Comparison of ENCODE assay signal across 24 cellular contexts in the genomic region with DNA sequence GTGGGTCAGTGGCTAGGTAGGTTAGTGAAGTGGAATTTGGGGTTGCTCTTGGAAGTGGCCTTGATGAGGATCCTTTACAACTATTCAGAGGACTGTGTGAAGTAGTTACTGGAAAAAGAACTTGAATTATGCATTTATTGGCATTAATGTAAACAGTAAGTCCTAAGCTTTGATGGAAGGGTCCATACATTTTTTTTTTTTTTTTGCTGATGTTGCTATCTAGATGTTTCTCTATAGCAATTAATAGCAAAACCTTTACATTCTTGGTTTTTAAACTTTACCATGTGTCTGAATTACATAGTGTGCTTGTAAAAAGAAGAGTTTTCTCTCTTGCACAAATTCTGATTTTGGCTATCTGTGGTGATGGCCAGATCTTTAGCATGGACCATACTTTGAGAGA. TPM values are rescaled to one million over a fixed set of nuclear protein-coding genes. Genes with fewer than 3 reads are reported as not detected.
DNase-seq lines count a peak whose midpoint lies in the region; ATAC-seq, FAIRE-seq and TF ChIP-seq lines count a peak whose summit lies in the region.
"Had no signal": no experiment of that assay in that cellular context is flagged by ENCODE, and none has a peak within 500 bp of the region (broad histone marks: within the 10 kb centered on the region; RNA-seq: fewer than 3 reads in every experiment).

No MANE protein-coding gene starts in this region.

- no peak overlapping the region for H3K27ac ChIP-seq in HepG2 (ENCODE audit: extremely low read length, insufficient read depth, low read length)
- H3K27ac ChIP-seq in right lobe of liver, result no peak overlapping the region
- no peak overlapping the region for H3K27ac ChIP-seq in K562 (ENCODE audit: extremely low read depth, low read depth, low read length)
- H3K27ac ChIP-seq: 22Rv1, BLaER1 had no signal

- TF ChIP-seq CTCF in HepG2 (CRISPR knock-in tag; IDR thresholded peaks at IDR 0.05), result no peak
- no peak for TF ChIP-seq CTCF in right lobe of liver (IDR thresholded peaks at IDR 0.05)
- TF ChIP-seq CTCF in K562 (IDR thresholded peaks at IDR 0.05 in 2 of 3, conservative IDR thresholded peaks at IDR 0.05 in 1 of 3; ENCODE audit: insufficient read depth in 2 of 3, low read depth in 1 of 3, low read length in 3 of 3), result no peak

- H3K4me3 Mint-ChIP-seq in activated T-cell treated with anti-CD3 and anti-CD28 coated beads, Interleukin-2, amount 50 U/mL, for 4 hours, result no peak overlapping the region
- H3K4me3 Mint-ChIP-seq: CD14-positive monocyte; CD4-positive, alpha-beta memory T cell; CD4-positive, CD25-positive, alpha-beta regulatory T cell; CD8-positive, alpha-beta memory T cell had no signal

- intact Hi-C loops in HepG2 (cut with micrococcal nuclease; ENCODE audit: unreplicated experiment) (no loop called here), right lobe of liver (cut with DNase I) (no loop called here), K562 (cut with micrococcal nuclease) (no loop called here)

- H2AFZ ChIP-seq in HepG2 (ENCODE audit: low read length) (no peak overlapping the region), K562 (ENCODE audit: low read depth, low read length) (no peak overlapping the region)

- H3K79me2 ChIP-seq in HepG2 (ENCODE audit: insufficient read depth, low read length) (no peaks in the 10 kb centered on the region), K562 (ENCODE audit: control insufficient read depth, insufficient read depth, low read length) (no peaks in the 10 kb centered on the region)

- H3K4me1 ChIP-seq in HepG2 (ENCODE audit: insufficient read depth, low read length) (no peaks in the 10 kb centered on the region), right lobe of liver (no peaks in the 10 kb centered on the region), K562 (replicated peaks in 1 of 2; ENCODE audit: control insufficient read depth in 2 of 2, insufficient read depth in 2 of 2, low read length in 2 of 2) (no peaks in the 10 kb centered on the region; a peak in 1 of 5 replicates)
- H3K4me1 ChIP-seq: BE2C, BLaER1 had no signal

- H3K36me3 ChIP-seq in HepG2 (replicated peaks in 1 of 2; ENCODE audit: control insufficient read depth in 1 of 2, insufficient read depth in 2 of 2, low read length in 2 of 2) (peaks cover 13 to 58% of the 10 kb centered on the region in 2 experiments), right lobe of liver (peaks cover 0 to 34% (median 17%) of the 10 kb centered on the region in 4 donors), K562 (ENCODE audit: control insufficient read depth, insufficient read depth, low read length) (peaks cover 70% of the 10 kb centered on the region)

- H3K27me3 Mint-ChIP-seq in activated T-cell treated with anti-CD3 and anti-CD28 coated beads, Interleukin-2, amount 50 U/mL, for 4 hours (ENCODE audit: low read depth), result no peaks in the 10 kb centered on the region
- H3K27me3 Mint-ChIP-seq: CD4-positive, alpha-beta memory T cell; CD4-positive, CD25-positive, alpha-beta regulatory T cell had no signal

- peaks cover 74% of the 10 kb centered on the region for H3K36me3 Mint-ChIP-seq in activated T-cell treated with anti-CD3 and anti-CD28 coated beads, Interleukin-2, amount 50 U/mL, for 4 hours (ENCODE audit: insufficient read depth)

- no peaks in the 10 kb centered on the region for H3K4me1 Mint-ChIP-seq in activated T-cell treated with anti-CD3 and anti-CD28 coated beads, Interleukin-2, amount 50 U/mL, for 4 hours (ENCODE audit: low read depth)
- H3K4me1 Mint-ChIP-seq: CD4-positive, alpha-beta memory T cell; CD8-positive, alpha-beta memory T cell had no signal

- no peaks in the 10 kb centered on the region for H3K27me3 ChIP-seq in HepG2 (ENCODE audit: control insufficient read depth in 1 of 2, insufficient read depth in 2 of 2, low read length in 2 of 2)
- no peaks in the 10 kb centered on the region for H3K27me3 ChIP-seq in right lobe of liver
- H3K27me3 ChIP-seq in K562 (ENCODE audit: control insufficient read depth in 2 of 2, insufficient read depth in 2 of 2, low read length in 2 of 2), result no peaks in the 10 kb centered on the region
- H3K27me3 ChIP-seq: BE2C, BLaER1 had no signal

- H3K4me3 ChIP-seq in HepG2 (replicated peaks in 1 of 3; ENCODE audit: insufficient read depth in 1 of 3, low read depth in 2 of 3, low read length in 3 of 3), result no peak overlapping the region
- H3K4me3 ChIP-seq in right lobe of liver, result no peak overlapping the region
- H3K4me3 ChIP-seq in K562, result no peak overlapping the region
- H3K4me3 ChIP-seq: BLaER1, GM12878 had no signal

- H3K9ac ChIP-seq in HepG2 (ENCODE audit: insufficient read depth, low read depth, low read length) (no peak overlapping the region), K562 (ENCODE audit: insufficient read depth in 1 of 2, low read depth in 2 of 2, low read length in 2 of 2) (no peak overlapping the region)
- H3K9ac ChIP-seq: BLaER1 had no signal

- BruUV-seq in HepG2 (replicated peaks; lab: Mats Ljungman, UMichigan) (no TSS peak), K562 (replicated peaks; lab: Mats Ljungman, UMichigan) (no TSS peak)

- in situ Hi-C loops in HepG2 (cut with HindIII; ENCODE audit: extremely low pct_ligation_motif_present, low pct_unique_long_range_greater_than_20kb) (no loop called here), K562 (cut with MboI) (no loop called here)

- ATAC-seq in HepG2, result no peak
- no peak for ATAC-seq in right lobe of liver
- no peak for ATAC-seq in K562
- no peak for ATAC-seq in activated T-cell treated with anti-CD3 and anti-CD28 coated beads, Interleukin-2, amount 50 U/mL, for 4 hours
- ATAC-seq: GM12878 had no signal

- no peak for DNase-seq in HepG2 (ENCODE audit: low spot score)
- DNase-seq in right lobe of liver, result no peak
- DNase-seq in K562 (ENCODE audit: extremely low read depth in 1 of 4, low spot score in 3 of 4), result no peak
- DNase-seq in activated T-cell treated with anti-CD3 and anti-CD28 coated beads, Interleukin-2, amount 50 U/mL, for 4 hours, result no peak
- DNase-seq: ACHN; BE2C; C1 segment of cervical spinal cord; CD4-positive, alpha-beta memory T cell; CD4-positive, CD25-positive, alpha-beta regulatory T cell; CD8-positive, alpha-beta memory T cell; COR-L47; DMS 273 treated with DMSO at 0.1 percent for 48 hours; DMS153; DMS53; DMS79; DND-41; EL; GDM1 had no signal

- no peaks in the 10 kb centered on the region for H3K9me3 ChIP-seq in HepG2 (ENCODE audit: low read length)
- peaks cover 0 to 7% (median 3%) of the 10 kb centered on the region in 4 donors for H3K9me3 ChIP-seq in right lobe of liver
- H3K9me3 ChIP-seq in K562 (replicated peaks; ENCODE audit: control insufficient read depth, insufficient read depth, low read depth, low read length), result peaks cover 6% of the 10 kb centered on the region; the same call in 1 of the 2 replicates
- H3K9me3 ChIP-seq: BE2C had no signal

- TF ChIP-seq EP300 in HepG2 (IDR thresholded peaks at IDR 0.05; ENCODE audit: low read depth in 2 of 2, low read length in 2 of 2) (no peak), HepG2 (CRISPR knock-in tag; IDR thresholded peaks at IDR 0.05; ENCODE audit: borderline replicate concordance) (no peak), K562 (IDR thresholded peaks at IDR 0.05; ENCODE audit: low read length) (no peak)

- POLR2A ChIA-PET in HepG2 (lab: Yijun Ruan, JAX) (no interaction called here), K562 (lab: Yijun Ruan, JAX) (interaction anchor here (0.7 to 0.8 kb wide), 2 partner anchors 10 to 79 kb away, joined by 3 to 4 read pairs; no protein-coding TSS in a partner anchor)

- H3K4me2 ChIP-seq in HepG2 (ENCODE audit: low read depth, low read length) (no peak overlapping the region), K562 (ENCODE audit: insufficient read depth, low read length) (no peak overlapping the region)
- H3K4me2 ChIP-seq: BLaER1 had no signal

- TF ChIP-seq POLR2A in HepG2 (IDR thresholded peaks at IDR 0.05; ENCODE audit: insufficient read depth in 1 of 2, low read depth in 2 of 2, low read length in 2 of 2), result no peak
- no peak for TF ChIP-seq POLR2A in right lobe of liver (IDR thresholded peaks at IDR 0.05)
- no peak for TF ChIP-seq POLR2A in K562 (conservative IDR thresholded peaks at IDR 0.05)

- H4K20me1 ChIP-seq in HepG2 (ENCODE audit: insufficient read depth, low read length), result no peaks in the 10 kb centered on the region
- no peaks in the 10 kb centered on the region for H4K20me1 ChIP-seq in K562 (replicated peaks; ENCODE audit: control insufficient read depth, insufficient read depth, low read length)
- H4K20me1 ChIP-seq: BLaER1 had no signal

- no peaks in the 10 kb centered on the region for H3K9me1 ChIP-seq in K562 (ENCODE audit: control insufficient read depth, insufficient read depth, low read length)

- FAIRE-seq in HepG2 (lab: Jason Lieb, UNC) (no peak), K562 (lab: Jason Lieb, UNC) (no peak)
- FAIRE-seq: GM12878, GM12892, GM18507 had no signal

- H3K9me3 Mint-ChIP-seq in activated T-cell treated with anti-CD3 and anti-CD28 coated beads, Interleukin-2, amount 50 U/mL, for 4 hours, result peaks cover 32% of the 10 kb centered on the region

- TF ChIP-seq RAD21 in HepG2 (CRISPR knock-in tag; IDR thresholded peaks at IDR 0.05) (no peak), K562 (CRISPR knock-in tag; conservative IDR thresholded peaks at IDR 0.05 in 1 of 2, IDR thresholded peaks at IDR 0.05 in 1 of 2) (no peak)

- CTCF ChIA-PET in HepG2 (lab: Yijun Ruan, JAX; ENCODE audit: low intra/inter-chr PET ratio, low total read pairs) (no interaction called here), K562 (lab: Yijun Ruan, JAX; ENCODE audit: low intra/inter-chr PET ratio) (no interaction called here)

RNA-seq across cellular contexts. Expression of gene ZNF621, which starts 9.5 kb away (rescaled TPM):
- 13.2 and 16.5 TPM in 2 replicates for total RNA-seq in HepG2 (2016; rRNA removed; fragmentation: Illumina TruSeq; extraction: Trizol)
- 3.2 and 3.4 TPM in 2 replicates for total RNA-seq in HepG2 (2016; cell fraction: cytosol; rRNA removed; fragmentation: Illumina TruSeq; extraction: Trizol; ENCODE audit: low read depth)
- total RNA-seq in HepG2 (2016; cell fraction: insoluble cytoplasmic fraction; rRNA removed; fragmentation: Illumina TruSeq; extraction: Trizol), result 13.8 and 14.0 TPM in 2 replicates
- 9.6 and 9.9 TPM in 2 replicates for total RNA-seq in HepG2 (2016; cell fraction: membrane; rRNA removed; fragmentation: Illumina TruSeq; extraction: Trizol)
- 16.1 and 19.4 TPM in 2 replicates for total RNA-seq in HepG2 (2016; cell fraction: nucleus; rRNA removed; fragmentation: Illumina TruSeq; extraction: Trizol)
- 14.9 and 15.4 TPM in 2 replicates for polyA plus RNA-seq in HepG2 (2011; rRNA removed)
- 6.3 and 9.1 TPM in 2 replicates for polyA plus RNA-seq in HepG2 (2011; cell fraction: cytosol; rRNA removed)
- polyA plus RNA-seq in HepG2 (2011; cell fraction: nucleus; rRNA removed), result 19.1 and 31.2 TPM in 2 replicates
- polyA plus RNA-seq in HepG2 (2012), result 12.2 and 13.7 TPM in 2 replicates
- 2.8 and 4.0 TPM in 2 replicates for polyA plus RNA-seq in HepG2 (2016; cell fraction: cytosol; fragmentation: Illumina TruSeq; extraction: Trizol; ENCODE audit: low read depth)
- polyA plus RNA-seq in HepG2 (2016; cell fraction: insoluble cytoplasmic fraction; fragmentation: Illumina TruSeq; extraction: Trizol; ENCODE audit: low read depth), result 12.8 and 13.5 TPM in 2 replicates
- polyA plus RNA-seq in HepG2 (2016; cell fraction: membrane; fragmentation: Illumina TruSeq; extraction: Trizol; ENCODE audit: low read depth), result 6.7 and 7.0 TPM in 2 replicates
- polyA plus RNA-seq in HepG2 (2016; cell fraction: nucleus; fragmentation: Illumina TruSeq; extraction: Trizol; ENCODE audit: insufficient read depth, low read depth), result 39.5 and 40.4 TPM in 2 replicates
- 12.0 and 16.1 TPM in 2 replicates for polyA minus RNA-seq in HepG2 (2011; rRNA and poly(A)+ RNA removed; ENCODE audit: low replicate concordance)
- polyA minus RNA-seq in HepG2 (2011; cell fraction: cytosol; rRNA and poly(A)+ RNA removed), result 9.0 and 10.0 TPM in 2 replicates
- polyA minus RNA-seq in HepG2 (2011; cell fraction: nucleus; rRNA and poly(A)+ RNA removed), result 27.0 and 37.2 TPM in 2 replicates
- total RNA-seq in right lobe of liver, result 10 to 100 TPM in 1 of 6 experiments, 1 to 10 TPM in 5; 4.9 to 11.1 (median 7.8) TPM
- total RNA-seq in K562 (2011; cell fraction: chromatin; rRNA removed; ENCODE audit: low replicate concordance), result 26.7 and 92.0 TPM in 2 replicates
- total RNA-seq in K562 (2011; cell fraction: nucleolus; rRNA removed), result 22.0 and 26.7 TPM in 2 replicates
- total RNA-seq in K562 (2011; cell fraction: nucleoplasm; rRNA removed), result 41.6 and 57.6 TPM in 2 replicates
- 10.8 and 12.0 TPM in 2 replicates for total RNA-seq in K562 (2014; rRNA removed)
- 20.8 and 22.3 TPM in 2 replicates for total RNA-seq in K562 (2014; rRNA removed; fragmentation: Illumina TruSeq; extraction: Trizol)
- total RNA-seq in K562 (2015; rRNA removed; fragmentation: Illumina TruSeq; extraction: Trizol), result 18.7 and 20.6 TPM in 2 replicates
- 22.4 and 22.5 TPM in 2 replicates for total RNA-seq in K562 (2021)
- polyA plus RNA-seq in K562 (2011; rRNA removed), result 27.6 and 38.1 TPM in 2 replicates
- polyA plus RNA-seq in K562 (2011; cell fraction: cytosol; rRNA removed), result 15.0 and 27.7 TPM in 2 replicates
- 44.3 and 50.0 TPM in 2 replicates for polyA plus RNA-seq in K562 (2011; cell fraction: nucleus; rRNA removed)
- polyA plus RNA-seq in K562 (2012), result 14.3 TPM in 2 replicates
- polyA plus RNA-seq in K562 (2014; fragmentation: Illumina TruSeq; extraction: Trizol), result 26.2 and 28.9 TPM in 2 replicates
- polyA plus RNA-seq in K562 (2014; fragmentation: Nextera tagmentation; extraction: Ambion mirVana), result 1 to 10 TPM; 4.7 to 7.3 TPM
- 20.1 and 24.4 TPM in 2 replicates for polyA plus RNA-seq in K562 (2014; rRNA removed)
- 33.7 and 34.3 TPM in 2 replicates for polyA minus RNA-seq in K562 (2011; rRNA and poly(A)+ RNA removed)
- 13.7 and 14.9 TPM in 2 replicates for polyA minus RNA-seq in K562 (2011; cell fraction: cytosol; rRNA and poly(A)+ RNA removed)
- polyA minus RNA-seq in K562 (2011; cell fraction: nucleus; rRNA and poly(A)+ RNA removed), result 14.8 and 23.0 TPM in 2 replicates
- 10 to 100 TPM; 10.4 to 11.8 (median 11.1) TPM for total RNA-seq in activated T-cell treated with anti-CD3 and anti-CD28 coated beads, Interleukin-2, amount 50 U/mL, for 4 hours

RNA-seq across cellular contexts. Expression of gene ZNF620, which starts 28.4 kb away (rescaled TPM):
- 12.2 and 16.3 TPM in 2 replicates for total RNA-seq in HepG2 (2016; rRNA removed; fragmentation: Illumina TruSeq; extraction: Trizol)
- 1.7 and 2.7 TPM in 2 replicates for total RNA-seq in HepG2 (2016; cell fraction: cytosol; rRNA removed; fragmentation: Illumina TruSeq; extraction: Trizol; ENCODE audit: low read depth)
- 12.6 and 17.8 TPM in 2 replicates for total RNA-seq in HepG2 (2016; cell fraction: insoluble cytoplasmic fraction; rRNA removed; fragmentation: Illumina TruSeq; extraction: Trizol)
- 7.8 and 9.2 TPM in 2 replicates for total RNA-seq in HepG2 (2016; cell fraction: membrane; rRNA removed; fragmentation: Illumina TruSeq; extraction: Trizol)
- 6.7 and 8.5 TPM in 2 replicates for total RNA-seq in HepG2 (2016; cell fraction: nucleus; rRNA removed; fragmentation: Illumina TruSeq; extraction: Trizol)
- polyA plus RNA-seq in HepG2 (2011; rRNA removed), result 2.3 TPM in 2 replicates
- polyA plus RNA-seq in HepG2 (2011; cell fraction: cytosol; rRNA removed), result 1.9 and 2.1 TPM in 2 replicates
- polyA plus RNA-seq in HepG2 (2011; cell fraction: nucleus; rRNA removed), result 2.3 and 2.8 TPM in 2 replicates
- polyA plus RNA-seq in HepG2 (2012), result 1.8 and 2.9 TPM in 2 replicates
- 0.79 and 0.89 TPM in 2 replicates for polyA plus RNA-seq in HepG2 (2016; cell fraction: cytosol; fragmentation: Illumina TruSeq; extraction: Trizol; ENCODE audit: low read depth)
- polyA plus RNA-seq in HepG2 (2016; cell fraction: insoluble cytoplasmic fraction; fragmentation: Illumina TruSeq; extraction: Trizol; ENCODE audit: low read depth), result 8.3 and 9.0 TPM in 2 replicates
- polyA plus RNA-seq in HepG2 (2016; cell fraction: membrane; fragmentation: Illumina TruSeq; extraction: Trizol; ENCODE audit: low read depth), result 3.1 TPM in 2 replicates
- 5.5 and 7.0 TPM in 2 replicates for polyA plus RNA-seq in HepG2 (2016; cell fraction: nucleus; fragmentation: Illumina TruSeq; extraction: Trizol; ENCODE audit: insufficient read depth, low read depth)
- 0.16 and 1.7 TPM in 2 replicates for polyA minus RNA-seq in HepG2 (2011; rRNA and poly(A)+ RNA removed; ENCODE audit: low replicate concordance)
- 3.1 and 3.7 TPM in 2 replicates for polyA minus RNA-seq in HepG2 (2011; cell fraction: cytosol; rRNA and poly(A)+ RNA removed)
- 5.2 and 8.2 TPM in 2 replicates for polyA minus RNA-seq in HepG2 (2011; cell fraction: nucleus; rRNA and poly(A)+ RNA removed)
- 1 to 10 TPM; 1.1 to 2.3 (median 1.6) TPM for total RNA-seq in right lobe of liver
- total RNA-seq in K562 (2011; cell fraction: chromatin; rRNA removed; ENCODE audit: low replicate concordance), result 3.6 and 8.5 TPM in 2 replicates
- 3.2 and 3.3 TPM in 2 replicates for total RNA-seq in K562 (2011; cell fraction: nucleolus; rRNA removed)
- 3.8 and 4.7 TPM in 2 replicates for total RNA-seq in K562 (2011; cell fraction: nucleoplasm; rRNA removed)
- total RNA-seq in K562 (2014; rRNA removed), result 2.9 and 3.4 TPM in 2 replicates
- total RNA-seq in K562 (2014; rRNA removed; fragmentation: Illumina TruSeq; extraction: Trizol), result 4.9 and 5.5 TPM in 2 replicates
- total RNA-seq in K562 (2015; rRNA removed; fragmentation: Illumina TruSeq; extraction: Trizol), result 4.5 and 4.9 TPM in 2 replicates
- total RNA-seq in K562 (2021), result 3.3 and 5.7 TPM in 2 replicates
- polyA plus RNA-seq in K562 (2011; rRNA removed), result 1.5 and 2.2 TPM in 2 replicates
- 0.64 and 1.3 TPM in 2 replicates for polyA plus RNA-seq in K562 (2011; cell fraction: cytosol; rRNA removed)
- 0.94 and 1.5 TPM in 2 replicates for polyA plus RNA-seq in K562 (2011; cell fraction: nucleus; rRNA removed)
- polyA plus RNA-seq in K562 (2012), result 2.4 and 3.0 TPM in 2 replicates
- 3.0 and 3.4 TPM in 2 replicates for polyA plus RNA-seq in K562 (2014; fragmentation: Illumina TruSeq; extraction: Trizol)
- polyA plus RNA-seq in K562 (2014; fragmentation: Nextera tagmentation; extraction: Ambion mirVana), result 1 to 10 TPM; 1.2 to 3.7 TPM
- polyA plus RNA-seq in K562 (2014; rRNA removed), result 2.3 and 3.6 TPM in 2 replicates
- polyA minus RNA-seq in K562 (2011; rRNA and poly(A)+ RNA removed), result 2.8 and 4.8 TPM in 2 replicates
- polyA minus RNA-seq in K562 (2011; cell fraction: cytosol; rRNA and poly(A)+ RNA removed), result 2.2 TPM in 1 of 2 replicates, not detected in the other
- 1.1 and 1.2 TPM in 2 replicates for polyA minus RNA-seq in K562 (2011; cell fraction: nucleus; rRNA and poly(A)+ RNA removed)
- total RNA-seq in activated T-cell treated with anti-CD3 and anti-CD28 coated beads, Interleukin-2, amount 50 U/mL, for 4 hours, result 1 to 10 TPM; 3.1 to 3.2 (median 3.2) TPM

RNA-seq across cellular contexts. Expression of gene ZNF619, which starts 57.4 kb away (rescaled TPM):
- total RNA-seq in HepG2 (2016; rRNA removed; fragmentation: Illumina TruSeq; extraction: Trizol) (4.9 and 5.2 TPM in 2 replicates), right lobe of liver (1 to 10 TPM; 2.0 to 5.2 (median 4.5) TPM), K562 (2014; rRNA removed) (4.7 and 5.0 TPM in 2 replicates), K562 (2014; rRNA removed; fragmentation: Illumina TruSeq; extraction: Trizol) (6.3 and 6.4 TPM in 2 replicates), K562 (2015; rRNA removed; fragmentation: Illumina TruSeq; extraction: Trizol) (6.7 and 7.8 TPM in 2 replicates), K562 (2021) (8.8 and 10.5 TPM in 2 replicates)
- total RNA-seq in HepG2 (2016; cell fraction: cytosol; rRNA removed; fragmentation: Illumina TruSeq; extraction: Trizol; ENCODE audit: low read depth), result 0.40 and 0.88 TPM in 2 replicates
- total RNA-seq in HepG2 (2016; cell fraction: insoluble cytoplasmic fraction; rRNA removed; fragmentation: Illumina TruSeq; extraction: Trizol), result 4.5 and 5.1 TPM in 2 replicates
- 1.6 and 1.8 TPM in 2 replicates for total RNA-seq in HepG2 (2016; cell fraction: membrane; rRNA removed; fragmentation: Illumina TruSeq; extraction: Trizol)
- 4.0 and 5.1 TPM in 2 replicates for total RNA-seq in HepG2 (2016; cell fraction: nucleus; rRNA removed; fragmentation: Illumina TruSeq; extraction: Trizol)
- polyA plus RNA-seq in HepG2 (2011; rRNA removed) (0.83 and 1.0 TPM in 2 replicates), K562 (2011; rRNA removed) (7.3 and 9.1 TPM in 2 replicates), K562 (2014; fragmentation: Illumina TruSeq; extraction: Trizol) (7.3 and 7.4 TPM in 2 replicates), K562 (2014; fragmentation: Nextera tagmentation; extraction: Ambion mirVana) (1 to 10 TPM; 1.3 to 1.5 TPM), K562 (2014; rRNA removed) (6.0 and 6.2 TPM in 2 replicates)
- polyA plus RNA-seq in HepG2 (2011; cell fraction: cytosol; rRNA removed), result 0.83 and 0.95 TPM in 2 replicates
- 1.5 and 1.9 TPM in 2 replicates for polyA plus RNA-seq in HepG2 (2011; cell fraction: nucleus; rRNA removed)
- polyA plus RNA-seq in HepG2 (2012), result 0.97 and 1.1 TPM in 2 replicates
- polyA plus RNA-seq in HepG2 (2016; cell fraction: cytosol; fragmentation: Illumina TruSeq; extraction: Trizol; ENCODE audit: low read depth), result 0.11 and 0.15 TPM in 2 replicates
- 2.4 TPM in 2 replicates for polyA plus RNA-seq in HepG2 (2016; cell fraction: insoluble cytoplasmic fraction; fragmentation: Illumina TruSeq; extraction: Trizol; ENCODE audit: low read depth)
- 0.53 and 0.58 TPM in 2 replicates for polyA plus RNA-seq in HepG2 (2016; cell fraction: membrane; fragmentation: Illumina TruSeq; extraction: Trizol; ENCODE audit: low read depth)
- 2.7 and 3.1 TPM in 2 replicates for polyA plus RNA-seq in HepG2 (2016; cell fraction: nucleus; fragmentation: Illumina TruSeq; extraction: Trizol; ENCODE audit: insufficient read depth, low read depth)
- polyA minus RNA-seq in HepG2 (2011; rRNA and poly(A)+ RNA removed; ENCODE audit: low replicate concordance), result 4.6 and 6.5 TPM in 2 replicates
- 2.4 and 2.9 TPM in 2 replicates for polyA minus RNA-seq in HepG2 (2011; cell fraction: cytosol; rRNA and poly(A)+ RNA removed)
- 5.2 and 5.3 TPM in 2 replicates for polyA minus RNA-seq in HepG2 (2011; cell fraction: nucleus; rRNA and poly(A)+ RNA removed)
- 14.4 and 24.4 TPM in 2 replicates for total RNA-seq in K562 (2011; cell fraction: chromatin; rRNA removed; ENCODE audit: low replicate concordance)
- total RNA-seq in K562 (2011; cell fraction: nucleolus; rRNA removed), result 10.2 and 11.8 TPM in 2 replicates
- 13.6 and 14.7 TPM in 2 replicates for total RNA-seq in K562 (2011; cell fraction: nucleoplasm; rRNA removed)
- 4.3 and 5.1 TPM in 2 replicates for polyA plus RNA-seq in K562 (2011; cell fraction: cytosol; rRNA removed)
- polyA plus RNA-seq in K562 (2011; cell fraction: nucleus; rRNA removed), result 7.1 and 7.3 TPM in 2 replicates
- 3.4 and 3.6 TPM in 2 replicates for polyA plus RNA-seq in K562 (2012)
- 18.5 and 22.4 TPM in 2 replicates for polyA minus RNA-seq in K562 (2011; rRNA and poly(A)+ RNA removed)
- 6.6 and 7.8 TPM in 2 replicates for polyA minus RNA-seq in K562 (2011; cell fraction: cytosol; rRNA and poly(A)+ RNA removed)
- 5.7 and 10.4 TPM in 2 replicates for polyA minus RNA-seq in K562 (2011; cell fraction: nucleus; rRNA and poly(A)+ RNA removed)
- total RNA-seq in activated T-cell treated with anti-CD3 and anti-CD28 coated beads, Interleukin-2, amount 50 U/mL, for 4 hours, result 1 to 10 TPM; 3.0 to 4.4 (median 3.0) TPM

Comparison
In these comparisons a context has a peak if more than half of its experiments do, and no peak if none do; other contexts are left out.
1. Of the 241 proteins assayed by ChIP-seq in both HepG2 and K562: peak only in HepG2: none; only in K562: MAFG; in both: MAFF; in neither: 238; mixed calls (peak in some experiments, not most) for 1.